2 cellular contexts compared by ENCODE assay signal in genomic region chr2:159748089-159748488, GRCh38.
TF ChIP-seq lines count a peak whose summit lies in the region.

No MANE protein-coding gene starts in this region.

TF ChIP-seq in HepG2, 621 proteins besides CTCF, POLR2A, EP300 and RAD21:
- peak; percentile 55 for TF ChIP-seq RBM22 (optimal IDR thresholded peaks at IDR 0.05; ENCODE audit: low read length)
- TF ChIP-seq ZSCAN9 (CRISPR knock-in tag; IDR thresholded peaks at IDR 0.05; ENCODE audit: borderline replicate concordance), result no peak
- TF ChIP-seq SMYD3 (CRISPR knock-in tag; IDR thresholded peaks at IDR 0.05), result no peak

TF ChIP-seq in HCT116, 20 proteins besides CTCF, POLR2A, EP300 and RAD21:
- no peak for TF ChIP-seq MAX (IDR thresholded peaks at IDR 0.05)
- no peak for TF ChIP-seq CBX3 (IDR thresholded peaks at IDR 0.05; ENCODE audit: low read depth)
- TF ChIP-seq YY1 (IDR thresholded peaks at IDR 0.05; ENCODE audit: extremely low read depth, insufficient replicate concordance, low read depth, low read length), result no peak
- no peak for TF ChIP-seq JUND (IDR thresholded peaks at IDR 0.05)
- no peak for TF ChIP-seq CEBPB (IDR thresholded peaks at IDR 0.05; ENCODE audit: low read depth)
- TF ChIP-seq ELF1 (IDR thresholded peaks at IDR 0.05; ENCODE audit: borderline replicate concordance, low read depth), result no peak
- no peak for TF ChIP-seq EZH2 (IDR thresholded peaks at IDR 0.05)
- TF ChIP-seq EZH2phosphoT487 (IDR thresholded peaks at IDR 0.05; ENCODE audit: borderline replicate concordance), result no peak
- TF ChIP-seq TCF7L2 (IDR thresholded peaks at IDR 0.05; ENCODE audit: borderline replicate concordance, extremely low read depth, insufficient read depth, insufficient read length), result no peak
- no peak for TF ChIP-seq FOSL1 (IDR thresholded peaks at IDR 0.05; ENCODE audit: low read depth)
- no peak for TF ChIP-seq ZNF274 (IDR thresholded peaks at IDR 0.05; ENCODE audit: low read depth, low read length)
- TF ChIP-seq ZBTB33 (IDR thresholded peaks at IDR 0.05; ENCODE audit: extremely low read depth, insufficient replicate concordance, low read length), result no peak
- no peak for TF ChIP-seq EGR1 (IDR thresholded peaks at IDR 0.05; ENCODE audit: low read depth)
- TF ChIP-seq SRF (IDR thresholded peaks at IDR 0.05; ENCODE audit: low read depth), result no peak
- TF ChIP-seq POLR2AphosphoS5 (IDR thresholded peaks at IDR 0.05; ENCODE audit: low read depth, low read length), result no peak
- no peak for TF ChIP-seq SP1 (IDR thresholded peaks at IDR 0.05; ENCODE audit: low read depth)
- TF ChIP-seq SIN3A (IDR thresholded peaks at IDR 0.05; ENCODE audit: low read depth), result no peak
- TF ChIP-seq ATF3 (IDR thresholded peaks at IDR 0.05), result no peak
TF ChIP-seq in HCT116: peak in this region for 0.
